Comparison of ENCODE assay signal across 25 cellular contexts in the genomic region with DNA sequence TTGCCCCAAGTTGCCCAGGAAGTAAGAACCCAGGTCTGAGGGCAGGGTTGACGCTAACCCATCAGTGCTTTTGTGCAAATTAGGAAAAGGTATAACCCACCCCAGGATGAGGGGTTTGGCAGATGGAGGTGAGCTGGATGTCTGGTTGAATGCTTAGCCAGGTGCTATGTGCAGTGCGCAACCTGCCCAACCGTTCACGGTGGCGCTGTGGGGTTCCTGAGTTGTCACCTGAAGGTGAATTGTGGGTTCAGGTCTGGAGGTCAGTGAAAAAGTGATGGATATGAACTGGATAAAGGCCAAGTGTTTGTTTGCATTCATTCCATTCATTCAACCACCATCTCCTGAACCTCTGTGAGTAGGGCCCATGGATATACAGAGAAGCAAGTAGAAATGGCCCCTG. TPM values are rescaled to one million over a fixed set of nuclear protein-coding genes. Genes with fewer than 3 reads are reported as not detected.
A peak's percentile ranks its signal among the peaks of the same experiment; 100 is the strongest.
DNase-seq lines count a peak whose midpoint lies in the region; ATAC-seq and TF ChIP-seq lines count a peak whose summit lies in the region.
"Had no signal": no experiment of that assay in that cellular context is flagged by ENCODE, and none has a peak within 500 bp of the region (broad histone marks: within the 10 kb centered on the region; RNA-seq: fewer than 3 reads in every experiment).

No MANE protein-coding gene starts in this region.

- H3K9me3 Mint-ChIP-seq in Calu3 (ENCODE audit: low read depth, unreplicated experiment), result no peaks in the 10 kb centered on the region
- H3K9me3 Mint-ChIP-seq in stimulated activated memory B cell treated with anti-CD40 and anti-IgM and Interleukin-4, amounts not matched to agents 10 μg/mL and 1 μg/mL and 100 μg/mL, for 72 hours, result no peaks in the 10 kb centered on the region
- H3K9me3 Mint-ChIP-seq: CD8-positive, alpha-beta T cell had no signal

- H3K79me2 ChIP-seq in HCT116 (ENCODE audit: insufficient read depth, low read length), result no peaks in the 10 kb centered on the region
- no peaks in the 10 kb centered on the region for H3K79me2 ChIP-seq in OCI-LY7 (ENCODE audit: insufficient read depth, low read depth, low read length)

- H3K27ac ChIP-seq in HCT116 (ENCODE audit: low read depth, low read length) (no peak overlapping the region), OCI-LY7 (ENCODE audit: low read depth, low read length, poor library complexity, severe bottlenecking) (no peak overlapping the region)
- H3K27ac ChIP-seq: Peyer's patch, SJSA1 had no signal

- no peak overlapping the region for H3K4me3 ChIP-seq in HCT116 (replicated peaks in 1 of 2; ENCODE audit: low read depth in 1 of 2, low read length in 2 of 2)
- no peak overlapping the region for H3K4me3 ChIP-seq in OCI-LY7 (ENCODE audit: low read depth, low read length, poor library complexity, severe bottlenecking)
- H3K4me3 ChIP-seq: MG63, Peyer's patch, SJSA1 had no signal

- H3K27me3 ChIP-seq in HCT116 (ENCODE audit: insufficient read depth, low read length), result no peaks in the 10 kb centered on the region
- H3K27me3 ChIP-seq: MG63, Peyer's patch had no signal

- peaks cover 35% of the 10 kb centered on the region for H3K4me1 Mint-ChIP-seq in Calu3 (ENCODE audit: low read depth, unreplicated experiment)
- peaks cover 10% of the 10 kb centered on the region for H3K4me1 Mint-ChIP-seq in stimulated activated memory B cell treated with anti-CD40 and anti-IgM and Interleukin-4, amounts not matched to agents 10 μg/mL and 1 μg/mL and 100 μg/mL, for 72 hours

- TF ChIP-seq CTCF in Calu3 (IDR thresholded peaks at IDR 0.05; ENCODE audit: unreplicated experiment), result peak; percentile 54
- peak; percentile 35 to 68 (median 63); a peak in 5 of 6 replicates for TF ChIP-seq CTCF in HCT116 (IDR thresholded peaks at IDR 0.05 in 2 of 3, conservative IDR thresholded peaks at IDR 0.05 in 1 of 3; ENCODE audit: borderline replicate concordance in 1 of 3, insufficient read depth in 1 of 3, low read depth in 2 of 3, low read length in 2 of 3)
- TF ChIP-seq CTCF in OCI-LY7 (conservative IDR thresholded peaks at IDR 0.05; ENCODE audit: low read length), result peak; percentile 64

- H3K27ac Mint-ChIP-seq in Calu3 (ENCODE audit: unreplicated experiment), result no peak overlapping the region
- no peak overlapping the region for H3K27ac Mint-ChIP-seq in stimulated activated memory B cell treated with anti-CD40 and anti-IgM and Interleukin-4, amounts not matched to agents 10 μg/mL and 1 μg/mL and 100 μg/mL, for 72 hours
- H3K27ac Mint-ChIP-seq: CD8-positive, alpha-beta T cell had no signal

- H2AFZ ChIP-seq in HCT116 (ENCODE audit: low read depth, low read length, poor library complexity, severe bottlenecking), result no peak overlapping the region
- no peak overlapping the region for H2AFZ ChIP-seq in OCI-LY7 (ENCODE audit: low read length)

- peak; percentile 34; the same call in 1 of the 2 replicates for TF ChIP-seq RAD21 in HCT116 (IDR thresholded peaks at IDR 0.05; ENCODE audit: low read depth)

- H3K9me3 ChIP-seq in HCT116 (ENCODE audit: control insufficient read depth in 1 of 2, insufficient read depth in 1 of 2, low read depth in 1 of 2, low read length in 2 of 2), result no peaks in the 10 kb centered on the region
- H3K9me3 ChIP-seq in OCI-LY7 (ENCODE audit: low read length), result no peaks in the 10 kb centered on the region
- H3K9me3 ChIP-seq: MG63, Peyer's patch, SJSA1 had no signal

- H3K36me3 Mint-ChIP-seq in Calu3 (ENCODE audit: insufficient read depth, unreplicated experiment), result peaks cover 11% of the 10 kb centered on the region
- H3K36me3 Mint-ChIP-seq in stimulated activated memory B cell treated with anti-CD40 and anti-IgM and Interleukin-4, amounts not matched to agents 10 μg/mL and 1 μg/mL and 100 μg/mL, for 72 hours, result no peaks in the 10 kb centered on the region
- H3K36me3 Mint-ChIP-seq: CD8-positive, alpha-beta T cell had no signal

- H3K36me3 ChIP-seq in HCT116 (ENCODE audit: control insufficient read depth in 1 of 2, insufficient read depth in 2 of 2, low read length in 2 of 2) (no peaks in the 10 kb centered on the region), OCI-LY7 (ENCODE audit: insufficient read depth, low read length) (no peaks in the 10 kb centered on the region)
- H3K36me3 ChIP-seq: MG63, Peyer's patch, SJSA1 had no signal

- no peak for TF ChIP-seq POLR2A in HCT116 (IDR thresholded peaks at IDR 0.05; ENCODE audit: borderline replicate concordance, extremely low read depth, insufficient read depth, insufficient read length)

- peaks cover 4 to 22% of the 10 kb centered on the region in 2 experiments; a peak in 3 of 4 replicates for H3K4me1 ChIP-seq in HCT116 (ENCODE audit: control insufficient read depth in 1 of 2, insufficient read depth in 2 of 2, low read length in 2 of 2)
- no peaks in the 10 kb centered on the region for H3K4me1 ChIP-seq in OCI-LY7 (ENCODE audit: insufficient read depth, low read length, poor library complexity, severe bottlenecking)
- H3K4me1 ChIP-seq: SJSA1 had no signal

- H4K20me1 ChIP-seq in HCT116 (ENCODE audit: insufficient read depth) (no peaks in the 10 kb centered on the region), OCI-LY7 (ENCODE audit: insufficient read depth, low read length) (no peaks in the 10 kb centered on the region)

- H3K4me2 ChIP-seq in HCT116 (ENCODE audit: low read length) (no peak overlapping the region), OCI-LY7 (ENCODE audit: low read length) (no peak overlapping the region)

- H3K27me3 Mint-ChIP-seq in Calu3 (ENCODE audit: unreplicated experiment), result no peaks in the 10 kb centered on the region
- peaks cover 20% of the 10 kb centered on the region for H3K27me3 Mint-ChIP-seq in stimulated activated memory B cell treated with anti-CD40 and anti-IgM and Interleukin-4, amounts not matched to agents 10 μg/mL and 1 μg/mL and 100 μg/mL, for 72 hours

- CTCF ChIA-PET in Calu3 (lab: Charles Lee), result interaction anchor here (0.7 to 1.9 kb wide), 5 partner anchors 25 to 52 kb away, joined by 3 to 7 read pairs (median 3); no protein-coding TSS in a partner anchor
- CTCF ChIA-PET in HCT116 (lab: Charles Lee), result interaction anchor here (1.0 to 3.3 kb wide), 3 partner anchors 13 to 122 kb away, joined by 3 to 74 read pairs (median 4); partner anchors contain the start of gene GGA1
- CTCF ChIA-PET in OCI-LY7 (lab: Charles Lee; ENCODE audit: unreplicated experiment), result no interaction called here

- DNase-seq in Calu3, result peak; percentile 66
- no peak for DNase-seq in HCT116 (ENCODE audit: low read depth, low spot score)
- no peak for DNase-seq in OCI-LY7 (ENCODE audit: low spot score)
- DNase-seq: AML-193; C1 segment of cervical spinal cord; CD8-positive, alpha-beta T cell; HCEC 1CT; Kasumi-1; MG63; NCI-H1048; NCI-H1436; NCI-H187 treated with DMSO at 0.1 percent for 48 hours; NCI-H2107; NCI-H446 treated with DMSO at 0.1 percent for 48 hours; NCI-H526 treated with DMSO at 0.1 percent for 48 hours; Peyer's patch had no signal

- BruUV-seq in Calu3 (replicated peaks; lab: Mats Ljungman, UMichigan) (no TSS peak), HCT116 (replicated peaks; lab: Mats Ljungman, UMichigan) (no TSS peak), OCI-LY7 (replicated peaks; lab: Mats Ljungman, UMichigan) (no TSS peak)

- no peak overlapping the region for H3K9ac ChIP-seq in HCT116 (ENCODE audit: low read length)

- H3K9me2 ChIP-seq in HCT116 (ENCODE audit: insufficient read depth) (no peaks in the 10 kb centered on the region), OCI-LY7 (ENCODE audit: insufficient read depth, low read length) (no peaks in the 10 kb centered on the region)

- no peak overlapping the region for H3K4me3 Mint-ChIP-seq in Calu3 (ENCODE audit: low read depth, unreplicated experiment)
- H3K4me3 Mint-ChIP-seq in stimulated activated memory B cell treated with anti-CD40 and anti-IgM and Interleukin-4, amounts not matched to agents 10 μg/mL and 1 μg/mL and 100 μg/mL, for 72 hours, result no peak overlapping the region
- H3K4me3 Mint-ChIP-seq: CD8-positive, alpha-beta T cell had no signal

- RAD21 ChIA-PET in HCT116 (lab: Charles Lee; ENCODE audit: low non-redundant PET in 1 of 2, low total read pairs in 2 of 2, uncharacterized antibody in 2 of 2, unreplicated experiment in 2 of 2), result no interaction called here

- peak; percentile 70 for ATAC-seq in HCT116
- ATAC-seq in esophagus mucosa, result peak; percentile 23
- ATAC-seq in HG03175 (IDR thresholded peaks at IDR 0.05; ENCODE audit: unreplicated experiment), result no peak
- no peak for ATAC-seq in HG03520 (IDR thresholded peaks at IDR 0.05; ENCODE audit: unreplicated experiment)
- no peak for ATAC-seq in stimulated activated memory B cell treated with anti-CD40 and anti-IgM and Interleukin-4, amounts not matched to agents 10 μg/mL and 1 μg/mL and 100 μg/mL, for 72 hours
- ATAC-seq in GM19467 (IDR thresholded peaks at IDR 0.05; ENCODE audit: unreplicated experiment), result no peak
- ATAC-seq: CD8-positive, alpha-beta T cell had no signal

- intact Hi-C loops in Calu3 (cut with micrococcal nuclease; ENCODE audit: unreplicated experiment) (no loop called here), HCT116 (cut with micrococcal nuclease) (no loop called here), OCI-LY7 (cut with micrococcal nuclease; ENCODE audit: unreplicated experiment) (no loop called here)

- POLR2A ChIA-PET in HCT116 (lab: Charles Lee), result interaction anchor here (0.8 kb wide), 1 partner anchor 15 kb away, joined by 3 read pairs; the partner anchor contains the start of gene GGA1
- POLR2A ChIA-PET in OCI-LY7 (lab: Charles Lee), result no interaction called here

TF ChIP-seq in HCT116, 20 proteins besides CTCF, POLR2A, EP300 and RAD21 (continues in another document):
- no peak for TF ChIP-seq ELF1 (IDR thresholded peaks at IDR 0.05; ENCODE audit: borderline replicate concordance, low read depth)
- TF ChIP-seq FOSL1 (IDR thresholded peaks at IDR 0.05; ENCODE audit: low read depth), result no peak
- no peak for TF ChIP-seq ZFX (IDR thresholded peaks at IDR 0.05)

RNA-seq across cellular contexts. Expression of gene LGALS2, which starts 14.3 kb away (rescaled TPM):
- total RNA-seq in Calu3 (2022) (0.90 and 1.2 TPM in 2 replicates), HCT116 (2021; ENCODE audit: unreplicated experiment) (not detected), OCI-LY7 (2022) (0.82 and 0.92 TPM in 2 replicates), esophagus mucosa (not detected)
- 0.61 TPM in 1 of 2 replicates, not detected in the other for polyA plus RNA-seq in HCT116 (2012)
- total RNA-seq in OCI-LY7 (2014; rRNA removed; shearing (Covaris generic)), result 0.44 TPM in 1 of 2 replicates, not detected in the other
- total RNA-seq: A172; CD8-positive, alpha-beta T cell; Daoy; SJSA1 had no signal
- polyA plus RNA-seq: AG04450 had no signal

RNA-seq across cellular contexts. Expression of gene GGA1, which starts 14.4 kb away (rescaled TPM):
- total RNA-seq in Calu3 (2022), result 89.8 and 95.3 TPM in 2 replicates
- total RNA-seq in HCT116 (2021; ENCODE audit: unreplicated experiment), result 89.8 TPM
- 61.4 and 61.5 TPM in 2 replicates for polyA plus RNA-seq in HCT116 (2012)
- total RNA-seq in OCI-LY7 (2014; rRNA removed; shearing (Covaris generic)), result 119 and 127 TPM in 2 replicates
- total RNA-seq in OCI-LY7 (2022), result 167 and 172 TPM in 2 replicates
- 28.4 TPM for total RNA-seq in esophagus mucosa

RNA-seq across cellular contexts. Expression of gene CDC42EP1, which starts 34.0 kb away (rescaled TPM):
- total RNA-seq in Calu3 (2022) (156 and 162 TPM in 2 replicates), HCT116 (2021; ENCODE audit: unreplicated experiment) (160 TPM), OCI-LY7 (2022) (not detected in 2 replicates), esophagus mucosa (117 TPM)
- 184 and 199 TPM in 2 replicates for polyA plus RNA-seq in HCT116 (2012)
- not detected in 2 replicates for total RNA-seq in OCI-LY7 (2014; rRNA removed; shearing (Covaris generic))
- total RNA-seq: CD8-positive, alpha-beta T cell had no signal

RNA-seq across cellular contexts. Expression of gene SH3BP1, which starts 45.2 kb away (rescaled TPM):
- total RNA-seq in Calu3 (2022), result 13.0 and 17.6 TPM in 2 replicates
- total RNA-seq in HCT116 (2021; ENCODE audit: unreplicated experiment), result 48.4 TPM
- polyA plus RNA-seq in HCT116 (2012), result 72.9 and 82.7 TPM in 2 replicates
- 15.3 and 18.3 TPM in 2 replicates for total RNA-seq in OCI-LY7 (2014; rRNA removed; shearing (Covaris generic))
- 44.4 and 48.4 TPM in 2 replicates for total RNA-seq in OCI-LY7 (2022)
- 40.2 TPM for total RNA-seq in esophagus mucosa
- total RNA-seq: A172 had no signal

Comparison
In these comparisons a context has a peak if more than half of its experiments do, and no peak if none do; other contexts are left out.
1. ATAC-seq: peak in HCT116 (single experiment) and esophagus mucosa (single experiment); none in HG03175 (single experiment), HG03520 (single experiment), stimulated activated memory B cell treated with anti-CD40 and anti-IgM and Interleukin-4, amounts not matched to agents 10 μg/mL and 1 μg/mL and 100 μg/mL, for 72 hours (single experiment) and GM19467 (single experiment).
2. RNA of gene CDC42EP1, which starts 34.0 kb away (total RNA-seq): 156 to 162 TPM in Calu3, 160 TPM in HCT116 (single experiment) and 117 TPM in esophagus mucosa (single experiment); not detected in OCI-LY7; every median in the first group is over 100 times any median in the second.
3. Peak in every context shown above with its lines, with median percentiles within 50 percentile points of each other: CTCF ChIP-seq.